ENCODE assay signal across 9 cellular contexts in genomic region chr19:58355891-58356235, GRCh38. TPM values are rescaled to one million over a fixed set of nuclear protein-coding genes. Genes with fewer than 3 reads are reported as not detected.
DNase-seq lines count a peak whose midpoint lies in the region; ATAC-seq and TF ChIP-seq lines count a peak whose summit lies in the region.
"Had no signal": no experiment of that assay in that cellular context is flagged by ENCODE, and none has a peak within 500 bp of the region (broad histone marks: within the 10 kb centered on the region; RNA-seq: fewer than 3 reads in every experiment).

No MANE protein-coding gene starts in this region.

- H3K4me3 Mint-ChIP-seq in CD8-positive, alpha-beta memory T cell = peak overlapping the region; percentile 52 to 76 (median 66)
- H3K4me3 Mint-ChIP-seq in activated CD8-positive, alpha-beta T cell treated with anti-CD3 and anti-CD28 coated beads for 36 hours = peak overlapping the region; percentile 56
- H3K4me3 Mint-ChIP-seq in stimulated activated naive B cell treated with anti-CD40 and anti-IgM and Interleukin-4, amounts not matched to agents 10 μg/mL and 1 μg/mL and 100 μg/mL, for 72 hours = peak overlapping the region; percentile 48 to 71

- H3K27me3 Mint-ChIP-seq in CD8-positive, alpha-beta memory T cell = peaks cover 0 to 2% of the 10 kb centered on the region in 2 donors
- no peaks in the 10 kb centered on the region for H3K27me3 Mint-ChIP-seq in activated CD8-positive, alpha-beta T cell treated with anti-CD3 and anti-CD28 coated beads for 36 hours
- H3K27me3 Mint-ChIP-seq in stimulated activated naive B cell treated with anti-CD40 and anti-IgM and Interleukin-4, amounts not matched to agents 10 μg/mL and 1 μg/mL and 100 μg/mL, for 72 hours = peaks cover 0 to 12% of the 10 kb centered on the region in 2 donors

- no peak overlapping the region for H2AFZ ChIP-seq in trophoblast cell (ENCODE audit: insufficient read depth, low read length, poor library complexity)

- H3K79me1 ChIP-seq in trophoblast cell (ENCODE audit: low read length) = no peaks in the 10 kb centered on the region

- H3K79me2 ChIP-seq in trophoblast cell (ENCODE audit: control insufficient read depth, insufficient read depth, low read length, poor library complexity) = no peaks in the 10 kb centered on the region

- CTCF ChIA-PET in CD8-positive, alpha-beta memory T cell (lab: Charles Lee) = interaction anchor here (1.1 kb wide), 1 partner anchor 128 kb away, joined by 3 read pairs; no protein-coding TSS in a partner anchor
- CTCF ChIA-PET in activated CD8-positive, alpha-beta T cell treated with anti-CD3 and anti-CD28 coated beads for 36 hours (lab: Charles Lee) = interaction anchor here (0.8 kb wide), 1 partner anchor 9 kb away, joined by 3 read pairs; no protein-coding TSS in a partner anchor

- H3K9me3 Mint-ChIP-seq in CD8-positive, alpha-beta memory T cell = peaks cover 0 to 2% (median 0%) of the 10 kb centered on the region in 5 donors
- H3K9me3 Mint-ChIP-seq in activated CD8-positive, alpha-beta T cell treated with anti-CD3 and anti-CD28 coated beads for 36 hours = no peaks in the 10 kb centered on the region
- no peaks in the 10 kb centered on the region for H3K9me3 Mint-ChIP-seq in stimulated activated naive B cell treated with anti-CD40 and anti-IgM and Interleukin-4, amounts not matched to agents 10 μg/mL and 1 μg/mL and 100 μg/mL, for 72 hours

- no peak overlapping the region for H3K4me2 ChIP-seq in trophoblast cell (ENCODE audit: low read length)

- no peak overlapping the region for H3K9ac ChIP-seq in trophoblast cell (ENCODE audit: low read length)

- no peak overlapping the region for H3K18ac ChIP-seq in trophoblast cell (ENCODE audit: low read length)

- no peak overlapping the region for H4K12ac ChIP-seq in trophoblast cell (ENCODE audit: low read depth, low read length)

- H3K27me3 ChIP-seq in CD8-positive, alpha-beta memory T cell (ENCODE audit: insufficient read depth, low read length, poor library complexity, severe bottlenecking) = no peaks in the 10 kb centered on the region
- H3K27me3 ChIP-seq in right cardiac atrium (ENCODE audit: control insufficient read depth, insufficient read depth) (no peaks in the 10 kb centered on the region), trophoblast cell (ENCODE audit: insufficient read depth, low read length) (no peaks in the 10 kb centered on the region)

- no peak for TF ChIP-seq CTCF in activated CD8-positive, alpha-beta T cell treated with anti-CD3 and anti-CD28 coated beads for 36 hours (IDR thresholded peaks at IDR 0.05)

- no peak for DNase-seq in CD8-positive, alpha-beta memory T cell
- no peak for DNase-seq in activated CD8-positive, alpha-beta T cell treated with anti-CD3 and anti-CD28 coated beads for 36 hours
- DNase-seq in right cardiac atrium (no peak), trophoblast cell (no peak), sciatic nerve (ENCODE audit: low spot score) (no peak)
- DNase-seq in stimulated activated naive B cell treated with anti-CD40 and anti-IgM and Interleukin-4, amounts not matched to agents 10 μg/mL and 1 μg/mL and 100 μg/mL, for 72 hours = no peak
- no peak for DNase-seq in activated effector memory CD4-positive, alpha-beta T cell treated with Interleukin-2 at 50 U/mL for 16 hours
- DNase-seq: NCI-H146, NCI-H82 had no signal

- intact Hi-C loops in activated CD8-positive, alpha-beta T cell treated with anti-CD3 and anti-CD28 coated beads for 36 hours (cut with micrococcal nuclease) = no loop called here
- intact Hi-C loops in right cardiac atrium (cut with DNase I) = no loop called here
- intact Hi-C loops in sciatic nerve (cut with DNase I) = no loop called here

- POLR2A ChIA-PET in CD8-positive, alpha-beta memory T cell (lab: Charles Lee) = interaction anchor here (0.6 to 1.9 kb wide), 5 partner anchors 9 to 298 kb away, joined by 3 to 16 read pairs (median 3); partner anchors contain the start of genes ZNF274, ZNF837 and ZSCAN22
- POLR2A ChIA-PET in activated CD8-positive, alpha-beta T cell treated with anti-CD3 and anti-CD28 coated beads for 36 hours (lab: Charles Lee) = interaction anchor here (0.9 to 2.6 kb wide), 5 partner anchors 9 to 52 kb away, joined by 3 to 14 read pairs (median 6); partner anchors contain the start of gene RPS5

- peak; percentile 3 for ATAC-seq in activated CD8-positive, alpha-beta T cell treated with anti-CD3 and anti-CD28 coated beads for 36 hours
- ATAC-seq in right cardiac atrium (peak in 1 of 2 donors; percentile 2), sciatic nerve (no peak)
- ATAC-seq in stimulated activated naive B cell treated with anti-CD40 and anti-IgM and Interleukin-4, amounts not matched to agents 10 μg/mL and 1 μg/mL and 100 μg/mL, for 72 hours (replicated peaks) = peak in 1 of 2 donors; percentile 7

- H3K4ac ChIP-seq in trophoblast cell (ENCODE audit: low read depth, low read length) = no peak overlapping the region

- H4K8ac ChIP-seq in trophoblast cell (ENCODE audit: low read depth, low read length) = no peak overlapping the region

- peaks cover 10% of the 10 kb centered on the region for H3K4me1 ChIP-seq in CD8-positive, alpha-beta memory T cell (ENCODE audit: insufficient read depth, low read length)
- H3K4me1 ChIP-seq in right cardiac atrium (ENCODE audit: control insufficient read depth, insufficient read depth, low read length) (peaks cover 7% of the 10 kb centered on the region), trophoblast cell (ENCODE audit: control insufficient read depth in 1 of 2, insufficient read depth in 2 of 2, low read length in 2 of 2) (no peaks in the 10 kb centered on the region)

- H3K36me3 Mint-ChIP-seq in CD8-positive, alpha-beta memory T cell = peaks cover 0 to 8% (median 2%) of the 10 kb centered on the region in 3 donors
- H3K36me3 Mint-ChIP-seq in activated CD8-positive, alpha-beta T cell treated with anti-CD3 and anti-CD28 coated beads for 36 hours (ENCODE audit: low read depth) = peaks cover 12% of the 10 kb centered on the region
- H3K36me3 Mint-ChIP-seq in stimulated activated naive B cell treated with anti-CD40 and anti-IgM and Interleukin-4, amounts not matched to agents 10 μg/mL and 1 μg/mL and 100 μg/mL, for 72 hours = peaks cover 27 to 39% of the 10 kb centered on the region in 2 donors

- H3K4me1 Mint-ChIP-seq in CD8-positive, alpha-beta memory T cell = peaks cover 0 to 37% (median 13%) of the 10 kb centered on the region in 3 donors
- peaks cover 27% of the 10 kb centered on the region for H3K4me1 Mint-ChIP-seq in activated CD8-positive, alpha-beta T cell treated with anti-CD3 and anti-CD28 coated beads for 36 hours (ENCODE audit: low read depth)
- H3K4me1 Mint-ChIP-seq in stimulated activated naive B cell treated with anti-CD40 and anti-IgM and Interleukin-4, amounts not matched to agents 10 μg/mL and 1 μg/mL and 100 μg/mL, for 72 hours = peaks cover 12 to 30% of the 10 kb centered on the region in 2 donors

- no peak overlapping the region for H4K91ac ChIP-seq in trophoblast cell (ENCODE audit: low read depth, low read length)

- peak overlapping the region; percentile 47 for H3K4me3 ChIP-seq in CD8-positive, alpha-beta memory T cell (ENCODE audit: low read length)
- peak overlapping the region; percentile 45 for H3K4me3 ChIP-seq in right cardiac atrium (ENCODE audit: low read length)
- no peak overlapping the region for H3K4me3 ChIP-seq in trophoblast cell (ENCODE audit: low read depth, low read length)

- H3K27ac ChIP-seq in CD8-positive, alpha-beta memory T cell (ENCODE audit: low read depth, low read length) = no peak overlapping the region
- H3K27ac ChIP-seq in right cardiac atrium (ENCODE audit: low read length) = no peak overlapping the region
- H3K27ac ChIP-seq in trophoblast cell (ENCODE audit: low read depth, low read length) = no peak overlapping the region

- peak overlapping the region in 1 of 8 donors; percentile 24 for H3K27ac Mint-ChIP-seq in CD8-positive, alpha-beta memory T cell
- H3K27ac Mint-ChIP-seq in activated CD8-positive, alpha-beta T cell treated with anti-CD3 and anti-CD28 coated beads for 36 hours = no peak overlapping the region
- peak overlapping the region; percentile 83 for H3K27ac Mint-ChIP-seq in stimulated activated naive B cell treated with anti-CD40 and anti-IgM and Interleukin-4, amounts not matched to agents 10 μg/mL and 1 μg/mL and 100 μg/mL, for 72 hours

- 17% methylated on average over 30 of the region's 30 CpGs for WGBS in right cardiac atrium
- no CpG with 5 or more reads among the region's 30 CpGs for WGBS in trophoblast cell (ENCODE audit: extremely low coverage, insufficient coverage, insufficient read length)

- H2AK5ac ChIP-seq in trophoblast cell (ENCODE audit: low read length) = no peak overlapping the region

- no peak overlapping the region for H3K14ac ChIP-seq in trophoblast cell (ENCODE audit: low read length)

- no peak overlapping the region for H2BK120ac ChIP-seq in trophoblast cell (ENCODE audit: insufficient read depth, low read length, poor library complexity)

- H3K9me3 ChIP-seq in CD8-positive, alpha-beta memory T cell (ENCODE audit: low read length) = no peaks in the 10 kb centered on the region
- H3K9me3 ChIP-seq in right cardiac atrium (ENCODE audit: control insufficient read depth, low read length) (no peaks in the 10 kb centered on the region), trophoblast cell (ENCODE audit: insufficient read depth, low read depth, low read length) (peaks cover 2% of the 10 kb centered on the region)

- H2BK5ac ChIP-seq in trophoblast cell (ENCODE audit: low read depth, low read length, poor library complexity) = no peak overlapping the region

- H3K23ac ChIP-seq in trophoblast cell (ENCODE audit: low read length) = no peak overlapping the region

- no peak overlapping the region for H2BK12ac ChIP-seq in trophoblast cell (ENCODE audit: low read length)

- H3K36me3 ChIP-seq in CD8-positive, alpha-beta memory T cell (ENCODE audit: insufficient read depth, low read length) = no peaks in the 10 kb centered on the region
- no peaks in the 10 kb centered on the region for H3K36me3 ChIP-seq in trophoblast cell (ENCODE audit: control insufficient read depth in 1 of 2, insufficient read depth in 2 of 2, low read length in 2 of 2)

RNA-seq across cellular contexts. Expression of gene A1BG, which starts 2.6 kb away (rescaled TPM):
- total RNA-seq in CD8-positive, alpha-beta memory T cell = 10 to 100 TPM; 16.8 to 18.1 TPM
- 70.8 TPM for polyA plus RNA-seq in CD8-positive, alpha-beta memory T cell
- 10 to 100 TPM; 35.2 to 36.2 TPM for total RNA-seq in activated CD8-positive, alpha-beta T cell treated with anti-CD3 and anti-CD28 coated beads for 36 hours
- total RNA-seq in right cardiac atrium (10 to 100 TPM; 21.0 to 36.0 (median 28.6) TPM), sciatic nerve (13.3 TPM)
- 32.6 TPM for polyA plus RNA-seq in right cardiac atrium
- 5.4 and 6.9 TPM in 2 replicates for polyA plus RNA-seq in trophoblast cell (2013)

RNA-seq across cellular contexts. Expression of gene ZNF497, which starts 6.7 kb away (rescaled TPM):
- total RNA-seq in CD8-positive, alpha-beta memory T cell = 1 to 10 TPM; 1.7 TPM
- polyA plus RNA-seq in CD8-positive, alpha-beta memory T cell = 1.0 TPM
- total RNA-seq in activated CD8-positive, alpha-beta T cell treated with anti-CD3 and anti-CD28 coated beads for 36 hours = 1 to 10 TPM; 1.3 to 1.6 TPM
- total RNA-seq in right cardiac atrium (1 to 10 TPM in 1 of 4 donors, under 1 TPM in 3; 0.33 to 1.1 (median 0.47) TPM), sciatic nerve (2.0 TPM)
- 0.27 TPM for polyA plus RNA-seq in right cardiac atrium
- polyA plus RNA-seq in trophoblast cell (2013) = 0.61 and 0.68 TPM in 2 replicates

RNA-seq across cellular contexts. Expression of gene ZNF837, which starts 25.0 kb away (rescaled TPM):
- 1 to 10 TPM; 1.8 to 2.3 TPM for total RNA-seq in CD8-positive, alpha-beta memory T cell
- polyA plus RNA-seq in CD8-positive, alpha-beta memory T cell = 4.6 TPM
- total RNA-seq in activated CD8-positive, alpha-beta T cell treated with anti-CD3 and anti-CD28 coated beads for 36 hours = 1 to 10 TPM; 1.5 to 1.6 TPM
- under 1 TPM; 0.33 to 0.82 (median 0.55) TPM for total RNA-seq in right cardiac atrium
- polyA plus RNA-seq in right cardiac atrium = 0.52 TPM
- polyA plus RNA-seq in trophoblast cell (2013) = 2.0 and 2.1 TPM in 2 replicates
- 2.0 TPM for total RNA-seq in sciatic nerve

RNA-seq across cellular contexts. Expression of gene ZSCAN22, which starts 29.1 kb away (rescaled TPM):
- 1 to 10 TPM; 5.3 to 5.7 TPM for total RNA-seq in CD8-positive, alpha-beta memory T cell
- polyA plus RNA-seq in CD8-positive, alpha-beta memory T cell = 2.7 TPM
- total RNA-seq in activated CD8-positive, alpha-beta T cell treated with anti-CD3 and anti-CD28 coated beads for 36 hours = 1 to 10 TPM; 2.6 to 2.9 TPM
- total RNA-seq in right cardiac atrium = 1 to 10 TPM; 1.4 to 2.1 (median 1.9) TPM
- polyA plus RNA-seq in right cardiac atrium = 0.79 TPM
- polyA plus RNA-seq in trophoblast cell (2013) = 2.4 and 2.7 TPM in 2 replicates
- 4.5 TPM for total RNA-seq in sciatic nerve

RNA-seq across cellular contexts. Expression of gene RPS5, which starts 31.2 kb away (rescaled TPM):
- total RNA-seq in CD8-positive, alpha-beta memory T cell = 1,000 to 10,000 TPM; 1,588 to 1,639 TPM
- polyA plus RNA-seq in CD8-positive, alpha-beta memory T cell = 1,069 TPM
- total RNA-seq in activated CD8-positive, alpha-beta T cell treated with anti-CD3 and anti-CD28 coated beads for 36 hours = 1,000 to 10,000 TPM; 1,906 to 1,936 TPM
- total RNA-seq in right cardiac atrium = 100 to 1,000 TPM; 513 to 681 (median 600) TPM
- polyA plus RNA-seq in right cardiac atrium = 566 TPM
- polyA plus RNA-seq in trophoblast cell (2013) = 888 and 902 TPM in 2 replicates
- total RNA-seq in sciatic nerve = 572 TPM
